ENCODE assay signal across 1 cellular context in genomic region chr10:8017276-8017675, GRCh38.
A peak's percentile ranks its signal among the peaks of the same experiment; 100 is the strongest.
TF ChIP-seq lines count a peak whose summit lies in the region.

No MANE protein-coding gene starts in this region.

TF ChIP-seq in IMR-90, 13 proteins besides CTCF, POLR2A, EP300 and RAD21:
- TF ChIP-seq MAFK (IDR thresholded peaks at IDR 0.05; ENCODE audit: low read depth, low read length) (peak; percentile 38), RCOR1 (IDR thresholded peaks at IDR 0.05; ENCODE audit: insufficient replicate concordance, low read length) (no peak), FOS (IDR thresholded peaks at IDR 0.05; ENCODE audit: low read depth, low read length) (no peak)
